ENCODE assay signal across 17 cellular contexts in the genomic region with DNA sequence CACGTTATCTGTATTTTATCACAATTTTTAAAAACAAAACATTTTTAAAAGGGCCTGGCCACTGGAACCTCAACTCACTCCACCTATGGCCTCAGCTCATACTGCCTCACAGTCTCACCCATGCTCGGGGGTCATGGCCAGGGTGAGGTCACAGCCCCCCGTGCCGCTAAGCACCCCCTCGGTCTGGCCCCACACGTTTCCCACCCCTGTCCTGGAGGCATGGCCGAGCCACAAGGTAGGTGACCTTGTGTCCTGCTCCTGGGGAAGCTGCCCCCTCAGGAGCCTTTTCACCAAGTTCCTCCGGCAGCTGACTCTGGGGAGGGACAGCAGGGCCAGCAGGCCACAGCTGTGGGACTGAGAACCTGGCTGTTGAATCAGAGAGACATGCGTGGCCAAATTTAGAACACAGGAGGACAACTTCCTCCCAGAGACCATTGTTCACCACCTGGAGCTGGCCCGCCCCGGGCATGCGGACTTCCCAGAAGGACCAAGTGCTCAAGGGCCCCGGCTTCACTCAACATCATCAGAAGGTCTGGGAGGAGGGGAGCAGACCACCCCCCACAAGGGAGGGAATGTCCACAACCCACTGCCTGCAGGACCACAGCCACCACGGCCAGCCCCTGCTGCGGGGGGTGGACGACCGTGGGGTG. TPM values are rescaled to one million over a fixed set of nuclear protein-coding genes. Genes with fewer than 3 reads are reported as not detected.
DNase-seq lines count a peak whose midpoint lies in the region; ATAC-seq, FAIRE-seq and TF ChIP-seq lines count a peak whose summit lies in the region.
"Had no signal": no experiment of that assay in that cellular context is flagged by ENCODE, and none has a peak within 500 bp of the region (broad histone marks: within the 10 kb centered on the region; RNA-seq: fewer than 3 reads in every experiment).

No MANE protein-coding gene starts in this region.

- H2AK5ac ChIP-seq in neuronal stem cell (ENCODE audit: low read depth, low read length), result peak overlapping the region; percentile 63

- H2BK15ac ChIP-seq in neuronal stem cell (ENCODE audit: low read length), result no peak overlapping the region

- no peak for TF ChIP-seq CTCF in coronary artery (IDR thresholded peaks at IDR 0.05)

- H2BK12ac ChIP-seq in neuronal stem cell (ENCODE audit: low read length), result no peak overlapping the region

- H3K4me3 ChIP-seq in coronary artery (peak overlapping the region; percentile 29), neuronal stem cell (ENCODE audit: low read length in 2 of 2) (no peak overlapping the region)
- H3K4me3 ChIP-seq: MG63 had no signal

- H2BK120ac ChIP-seq in neuronal stem cell (ENCODE audit: low read depth, low read length), result no peak overlapping the region

- H2AFZ ChIP-seq in neuronal stem cell (ENCODE audit: low read length), result no peak overlapping the region

- peak overlapping the region; percentile 82 for H3K14ac ChIP-seq in neuronal stem cell (ENCODE audit: low read length)

- H3K4ac ChIP-seq in neuronal stem cell (ENCODE audit: low read length), result no peak overlapping the region

- WGBS in neuronal stem cell (ENCODE audit: extremely low coverage in 2 of 2, insufficient read length in 2 of 2, insufficient replicate concordance in 1 of 2), 2 donors, result no CpG with 5 or more reads among the region's 17 CpGs

- no peak overlapping the region for H4K8ac ChIP-seq in neuronal stem cell (ENCODE audit: low read depth, low read length)

- no peak overlapping the region for H3K9ac ChIP-seq in neuronal stem cell (ENCODE audit: low read depth, low read length, poor library complexity)
- H3K9ac ChIP-seq: KMS-11 had no signal

- H3K4me1 ChIP-seq in neuronal stem cell (ENCODE audit: control insufficient read depth in 2 of 2, insufficient read depth in 1 of 2, low read depth in 1 of 2, low read length in 2 of 2), result peaks cover 5 to 10% of the 10 kb centered on the region in 2 donors

- peak overlapping the region; percentile 66 to 87 for H3K27ac ChIP-seq in coronary artery
- no peak overlapping the region for H3K27ac ChIP-seq in neuronal stem cell (replicated peaks; ENCODE audit: low read length)
- H3K27ac ChIP-seq: KMS-11 had no signal

- FAIRE-seq in urothelium cell line (lab: Jason Lieb, UNC), result peak; percentile 42

- in situ Hi-C loops in ACHN (cut with HindIII; ENCODE audit: low pct_ligation_motif_present, low pct_unique_long_range_greater_than_20kb, low sequenced_read_pairs), result no loop called here

- no peak overlapping the region for H3K4me2 ChIP-seq in neuronal stem cell (ENCODE audit: insufficient read depth, low read length, poor library complexity, severe bottlenecking)
- H3K4me2 ChIP-seq: KMS-11 had no signal

- no peak overlapping the region for H2BK5ac ChIP-seq in neuronal stem cell (ENCODE audit: low read length)

- H3K9me3 ChIP-seq in neuronal stem cell (replicated peaks in 1 of 2; ENCODE audit: control insufficient read depth in 2 of 2, insufficient read depth in 1 of 2, low read depth in 1 of 2, low read length in 2 of 2), result no peaks in the 10 kb centered on the region
- H3K9me3 ChIP-seq: MG63 had no signal

- H3K27me3 ChIP-seq in neuronal stem cell (ENCODE audit: control insufficient read depth in 3 of 3, insufficient read depth in 3 of 3, low read depth in 1 of 3, low read length in 3 of 3), result no peaks in the 10 kb centered on the region
- H3K27me3 ChIP-seq: MG63 had no signal

- H3K23ac ChIP-seq in neuronal stem cell (ENCODE audit: low read depth, low read length, poor library complexity), result no peak overlapping the region

- peak overlapping the region; percentile 28 for H3K18ac ChIP-seq in neuronal stem cell (ENCODE audit: low read length)

- ATAC-seq in left ventricle myocardium superior (peak; percentile 60), GM21526 (IDR thresholded peaks at IDR 0.05; ENCODE audit: low FRiP score, unreplicated experiment) (no peak)
- ATAC-seq: Panc1 had no signal

- H3K79me1 ChIP-seq in neuronal stem cell (ENCODE audit: low read depth, low read length), result no peaks in the 10 kb centered on the region

- no peaks in the 10 kb centered on the region for H3K36me3 ChIP-seq in neuronal stem cell (replicated peaks in 1 of 2; ENCODE audit: control insufficient read depth in 2 of 2, insufficient read depth in 2 of 2, low read length in 2 of 2)
- H3K36me3 ChIP-seq: MG63 had no signal

- no peak for DNase-seq in coronary artery (ENCODE audit: low spot score)
- DNase-seq in left ventricle myocardium superior, result no peak
- no peak for DNase-seq in neuronal stem cell (ENCODE audit: low spot score)
- no peak for DNase-seq in urothelium cell line (ENCODE audit: low spot score)
- DNase-seq in ACHN, result no peak
- no peak for DNase-seq in NCI-H748 treated with DMSO at 0.1 percent for 48 hours (lab: John Stamatoyannopoulos, UW)
- DNase-seq: DMS 273 treated with DMSO at 0.1 percent for 48 hours, NCI-H1092 treated with DMSO at 0.1 percent for 48 hours, NCI-H1930, NCI-H2171, NCI-H446 treated with DMSO at 0.1 percent for 48 hours, NCI-H774, SHP77 had no signal

- intact Hi-C loops in left ventricle myocardium superior (cut with micrococcal nuclease), result no loop called here

- H4K91ac ChIP-seq in neuronal stem cell (ENCODE audit: low read depth, low read length, poor library complexity), result no peak overlapping the region

RNA-seq across cellular contexts. Expression of a gene that starts 48.5 kb away (rescaled TPM):
- total RNA-seq in left ventricle myocardium superior, result 32.7 TPM
- 6.2 TPM for polyA plus RNA-seq in neuronal stem cell (2013, experiment 1 of 2)
- 5.7 TPM for polyA plus RNA-seq in neuronal stem cell (2013, experiment 2 of 2)
